ENCODE assay signal across 18 cellular contexts in genomic region chr12:56616244-56616643, GRCh38. TPM values are rescaled to one million over a fixed set of nuclear protein-coding genes. Genes with fewer than 3 reads are reported as not detected.
DNase-seq lines count a peak whose midpoint lies in the region; ATAC-seq, FAIRE-seq and TF ChIP-seq lines count a peak whose summit lies in the region.
"Had no signal": no experiment of that assay in that cellular context is flagged by ENCODE, and none has a peak within 500 bp of the region (broad histone marks: within the 10 kb centered on the region; RNA-seq: fewer than 3 reads in every experiment).

No MANE protein-coding gene starts in this region.

- no peak overlapping the region for H2BK15ac ChIP-seq in H1 (ENCODE audit: low read length)

- H4K5ac ChIP-seq in H1 (ENCODE audit: insufficient read length, low read depth, low read length) = no peak overlapping the region

- no peak overlapping the region for H3K9ac ChIP-seq in HepG2 (ENCODE audit: insufficient read depth, low read depth, low read length)
- no peak overlapping the region for H3K9ac ChIP-seq in H1 (replicated peaks in 1 of 4; ENCODE audit: extremely low read depth in 1 of 4, low read depth in 3 of 4, low read length in 3 of 4)

- intact Hi-C loops in HepG2 (cut with micrococcal nuclease; ENCODE audit: unreplicated experiment) (no loop called here), right lobe of liver (cut with DNase I) (no loop called here), right cardiac atrium (cut with DNase I) (no loop called here)

- no peak overlapping the region for H2AK5ac ChIP-seq in H1 (ENCODE audit: low read depth, low read length)

- POLR2A ChIA-PET in HepG2 (lab: Yijun Ruan, JAX) = no interaction called here
- POLR2A ChIA-PET in H1 (lab: Charles Lee; ENCODE audit: partially characterized antibody) = interaction anchor here (0.9 to 1.6 kb wide), 4 partner anchors 8 to 94 kb away, joined by 3 to 6 read pairs (median 3); partner anchors contain the start of gene ATP5F1B

- 0 out of 2 replicates have a peak overlapping the region, but pooled peaks have one; percentile 38 for H4K8ac ChIP-seq in H1 (ENCODE audit: extremely low read depth, insufficient read depth, low read length)

- H3K14ac ChIP-seq in H1 (ENCODE audit: insufficient read length) = no peak overlapping the region

- no peak for ATAC-seq in HepG2
- ATAC-seq in right lobe of liver = no peak
- peak; percentile 62 to 79 for ATAC-seq in right cardiac atrium
- ATAC-seq: A549 had no signal

- TF ChIP-seq RAD21 in HepG2 (CRISPR knock-in tag; IDR thresholded peaks at IDR 0.05) (no peak), H1 (IDR thresholded peaks at IDR 0.05 in 1 of 2, conservative IDR thresholded peaks at IDR 0.05 in 1 of 2; ENCODE audit: low read depth in 2 of 2, low read length in 2 of 2) (no peak)

- CTCF ChIA-PET in HepG2 (lab: Yijun Ruan, JAX; ENCODE audit: low intra/inter-chr PET ratio, low total read pairs) (no interaction called here), H1 (lab: Charles Lee; ENCODE audit: partially characterized antibody) (interaction anchor here (1.0 to 2.0 kb wide), 4 partner anchors 15 to 99 kb away, joined by 3 to 8 read pairs (median 6); no protein-coding TSS in a partner anchor)

- H3K18ac ChIP-seq in H1 (ENCODE audit: extremely low read depth, low read length) = no peak overlapping the region

- H4K91ac ChIP-seq in H1 (replicated peaks; ENCODE audit: insufficient read length, low read length) = no peak overlapping the region

- H2AFZ ChIP-seq in HepG2 (ENCODE audit: low read length) (no peak overlapping the region), H1 (ENCODE audit: low read length) (no peak overlapping the region)
- H2AFZ ChIP-seq: PC-9 had no signal

- FAIRE-seq in HepG2 (lab: Jason Lieb, UNC) (no peak), H1 (lab: Jason Lieb, UNC) (no peak), D721Med (lab: Jason Lieb, UNC) (no peak)
- FAIRE-seq: A549, H54 had no signal

- H4K20me1 ChIP-seq in HepG2 (ENCODE audit: insufficient read depth, low read length) (peaks cover 9% of the 10 kb centered on the region; the same call in 1 of the 2 replicates), H1 (replicated peaks in 1 of 2; ENCODE audit: control insufficient read depth in 1 of 2, insufficient read depth in 2 of 2, low read length in 2 of 2) (peaks cover 0 to 7% of the 10 kb centered on the region in 2 experiments)

- TF ChIP-seq POLR2A in HepG2 (IDR thresholded peaks at IDR 0.05; ENCODE audit: insufficient read depth in 1 of 2, low read depth in 2 of 2, low read length in 2 of 2) = no peak
- TF ChIP-seq POLR2A in right lobe of liver (IDR thresholded peaks at IDR 0.05) = no peak
- no peak for TF ChIP-seq POLR2A in H1 (IDR thresholded peaks at IDR 0.05; ENCODE audit: control extremely low read depth in 1 of 2, low read depth in 2 of 2, low read length in 2 of 2)

- no peak overlapping the region for H2BK20ac ChIP-seq in H1 (ENCODE audit: low read length)

- H3K27ac ChIP-seq in HepG2 (ENCODE audit: extremely low read length, insufficient read depth, low read length) (no peak overlapping the region), right lobe of liver (no peak overlapping the region), H1 (ENCODE audit: low read depth, low read length) (no peak overlapping the region), right cardiac atrium (ENCODE audit: low read length) (peak overlapping the region; percentile 57)
- H3K27ac ChIP-seq: A549, PC-9 had no signal

- H3K79me1 ChIP-seq in H1 (ENCODE audit: low read depth, low read length) = peaks cover 2% of the 10 kb centered on the region

- no peaks in the 10 kb centered on the region for H3K9me3 ChIP-seq in HepG2 (ENCODE audit: low read length)
- no peaks in the 10 kb centered on the region for H3K9me3 ChIP-seq in right lobe of liver
- H3K9me3 ChIP-seq in H1 (ENCODE audit: insufficient read depth in 2 of 2, low read depth in 1 of 2, low read length in 1 of 2) = no peaks in the 10 kb centered on the region
- H3K9me3 ChIP-seq in right cardiac atrium (ENCODE audit: control insufficient read depth, low read length) = no peaks in the 10 kb centered on the region
- H3K9me3 ChIP-seq: A549 had no signal

- BruUV-seq in HepG2 (replicated peaks; lab: Mats Ljungman, UMichigan) = no TSS peak

- TF ChIP-seq EP300 in HepG2 (IDR thresholded peaks at IDR 0.05; ENCODE audit: low read depth in 2 of 2, low read length in 2 of 2) (no peak), HepG2 (CRISPR knock-in tag; IDR thresholded peaks at IDR 0.05; ENCODE audit: borderline replicate concordance) (no peak), H1 (IDR thresholded peaks at IDR 0.05; ENCODE audit: borderline replicate concordance in 1 of 2, low read depth in 2 of 2, low read length in 2 of 2) (no peak)

- H3K56ac ChIP-seq in H1 (replicated peaks; ENCODE audit: insufficient read length, low read depth, low read length) = no peak overlapping the region

- H3K23me2 ChIP-seq in H1 (ENCODE audit: low read depth, low read length) = no peaks in the 10 kb centered on the region

- no peak overlapping the region for H2BK12ac ChIP-seq in H1 (ENCODE audit: low read depth, low read length)

- no peak overlapping the region for H3K23ac ChIP-seq in H1 (ENCODE audit: insufficient read length)

- in situ Hi-C loops in HepG2 (cut with HindIII; ENCODE audit: extremely low pct_ligation_motif_present, low pct_unique_long_range_greater_than_20kb) = no loop called here

- H3K4me3 ChIP-seq in HepG2 (replicated peaks in 1 of 3; ENCODE audit: insufficient read depth in 1 of 3, low read depth in 2 of 3, low read length in 3 of 3) (no peak overlapping the region), right lobe of liver (no peak overlapping the region), H1 (ENCODE audit: extremely low read depth in 1 of 4, insufficient read depth in 2 of 4, low read depth in 3 of 4, low read length in 4 of 4) (no peak overlapping the region), right cardiac atrium (ENCODE audit: low read length) (no peak overlapping the region)
- H3K4me3 ChIP-seq: A549, PC-9 had no signal

- H3K4me1 ChIP-seq in HepG2 (ENCODE audit: insufficient read depth, low read length) = no peaks in the 10 kb centered on the region
- no peaks in the 10 kb centered on the region for H3K4me1 ChIP-seq in right lobe of liver
- H3K4me1 ChIP-seq in H1 (replicated peaks in 1 of 4; ENCODE audit: control insufficient read depth in 3 of 4, insufficient read depth in 4 of 4, low read length in 3 of 4) = no peaks in the 10 kb centered on the region
- peaks cover 2% of the 10 kb centered on the region for H3K4me1 ChIP-seq in right cardiac atrium (ENCODE audit: control insufficient read depth, insufficient read depth, low read length)
- H3K4me1 ChIP-seq: A549 had no signal

- peaks cover 35% of the 10 kb centered on the region for H3K79me2 ChIP-seq in HepG2 (ENCODE audit: insufficient read depth, low read length)
- peaks cover 4 to 33% of the 10 kb centered on the region in 2 experiments; a peak in 3 of 4 replicates for H3K79me2 ChIP-seq in H1 (ENCODE audit: control insufficient read depth in 1 of 2, insufficient read depth in 2 of 2, low read length in 2 of 2)

- TF ChIP-seq CTCF in HepG2 (CRISPR knock-in tag; IDR thresholded peaks at IDR 0.05) (no peak), right lobe of liver (IDR thresholded peaks at IDR 0.05) (no peak), H1 (IDR thresholded peaks at IDR 0.05; ENCODE audit: control extremely low read depth in 1 of 3, insufficient read depth in 1 of 3, low read depth in 1 of 3, low read length in 3 of 3) (no peak), D721Med (IDR thresholded peaks at IDR 0.05; ENCODE audit: insufficient read depth, missing control alignments) (no peak)

- no peak for DNase-seq in HepG2 (ENCODE audit: low spot score)
- DNase-seq in right lobe of liver = no peak
- no peak for DNase-seq in H1 (ENCODE audit: low read depth in 1 of 2, low spot score in 2 of 2)
- DNase-seq in right cardiac atrium = no peak
- no peak for DNase-seq in NCI-H2196 treated with DMSO at 0.1 percent for 48 hours (lab: John Stamatoyannopoulos, UW; ENCODE audit: unreplicated experiment)
- DNase-seq in D721Med (ENCODE audit: insufficient read length, low spot score) = no peak
- DNase-seq in GDM1 (lab: John Stamatoyannopoulos, UW) = no peak
- DNase-seq: DND-41, GF-D8, Karpas-422, MM.1S, NCI-H1105 treated with DMSO at 0.1 percent for 48 hours, NCI-H187, NCI-H446 treated with DMSO at 0.1 percent for 48 hours, NCI-H748 treated with DMSO at 0.1 percent for 48 hours, PC-9 had no signal

- H2BK5ac ChIP-seq in H1 (ENCODE audit: low read depth, low read length) = no peak overlapping the region

- 96% methylated on average over 3 of the region's 3 CpGs for WGBS in HepG2 (ENCODE audit: low lambda C conversion rate)
- WGBS in right lobe of liver (ENCODE audit: insufficient coverage, low coverage, low lambda C conversion rate, missing lambda C conversion rate) = 100% methylated on average over 2 of the region's 3 CpGs
- 96% methylated on average over 3 of the region's 3 CpGs; no CpG with 5 or more reads in 1 of the 2 experiments for WGBS in H1 (ENCODE audit: extremely low coverage in 1 of 2, insufficient coverage in 1 of 2, insufficient read length in 1 of 2, insufficient replicate concordance in 2 of 2, low coverage in 1 of 2, low lambda C conversion rate in 2 of 2, missing lambda C conversion rate in 1 of 2), 2 experiments
- 82% methylated on average over 3 of the region's 3 CpGs for WGBS in right cardiac atrium

- no peak overlapping the region for H2BK120ac ChIP-seq in H1 (replicated peaks; ENCODE audit: low read depth, low read length)

- H3K4me2 ChIP-seq in HepG2 (ENCODE audit: low read depth, low read length) (no peak overlapping the region), H1 (ENCODE audit: insufficient read depth in 1 of 2, low read depth in 2 of 2, low read length in 2 of 2) (no peak overlapping the region)
- H3K4me2 ChIP-seq: A549, PC-9 had no signal

- no peak overlapping the region for H3K4ac ChIP-seq in H1 (replicated peaks; ENCODE audit: insufficient read length, low read depth, low read length)

- H3K36me3 ChIP-seq in HepG2 (replicated peaks in 1 of 2; ENCODE audit: control insufficient read depth in 1 of 2, insufficient read depth in 2 of 2, low read length in 2 of 2) (peaks cover 29 to 80% of the 10 kb centered on the region in 2 experiments), right lobe of liver (peaks cover 13 to 84% (median 39%) of the 10 kb centered on the region in 4 donors), H1 (ENCODE audit: control insufficient read depth in 2 of 4, insufficient read depth in 4 of 4, low read length in 3 of 4) (peaks cover 30 to 65% (median 49%) of the 10 kb centered on the region in 4 experiments)

- no peaks in the 10 kb centered on the region for H3K27me3 ChIP-seq in HepG2 (ENCODE audit: control insufficient read depth in 1 of 2, insufficient read depth in 2 of 2, low read length in 2 of 2)
- H3K27me3 ChIP-seq in right lobe of liver = no peaks in the 10 kb centered on the region
- H3K27me3 ChIP-seq in H1 (replicated peaks in 1 of 4; ENCODE audit: control insufficient read depth in 3 of 4, extremely low read depth in 1 of 4, insufficient read depth in 3 of 4, low read length in 3 of 4) = no peaks in the 10 kb centered on the region
- no peaks in the 10 kb centered on the region for H3K27me3 ChIP-seq in right cardiac atrium (ENCODE audit: control insufficient read depth, insufficient read depth)

RNA-seq across cellular contexts. Expression of gene BAZ2A, which starts 13.9 kb away (rescaled TPM):
- total RNA-seq in HepG2 (2016; rRNA removed; fragmentation: Illumina TruSeq; extraction: Trizol) (21.8 and 25.5 TPM in 2 replicates), right lobe of liver (10 to 100 TPM; 21.8 to 45.7 (median 33.4) TPM), right cardiac atrium (10 to 100 TPM; 38.4 to 49.2 (median 48.1) TPM)
- 7.5 and 9.3 TPM in 2 replicates for total RNA-seq in HepG2 (2016; cell fraction: cytosol; rRNA removed; fragmentation: Illumina TruSeq; extraction: Trizol; ENCODE audit: low read depth)
- total RNA-seq in HepG2 (2016; cell fraction: insoluble cytoplasmic fraction; rRNA removed; fragmentation: Illumina TruSeq; extraction: Trizol) = 19.6 and 20.3 TPM in 2 replicates
- total RNA-seq in HepG2 (2016; cell fraction: membrane; rRNA removed; fragmentation: Illumina TruSeq; extraction: Trizol) = 10.4 and 11.5 TPM in 2 replicates
- total RNA-seq in HepG2 (2016; cell fraction: nucleus; rRNA removed; fragmentation: Illumina TruSeq; extraction: Trizol) = 26.9 and 27.3 TPM in 2 replicates
- polyA plus RNA-seq in HepG2 (2011; rRNA removed) (63.5 and 73.5 TPM in 2 replicates), H1 (2011; rRNA removed) (52.0 and 70.9 TPM in 2 replicates), right cardiac atrium (30.2 TPM)
- polyA plus RNA-seq in HepG2 (2011; cell fraction: cytosol; rRNA removed) = 26.0 and 27.6 TPM in 2 replicates
- polyA plus RNA-seq in HepG2 (2011; cell fraction: nucleus; rRNA removed) = 119 and 134 TPM in 2 replicates
- 46.0 and 50.1 TPM in 2 replicates for polyA plus RNA-seq in HepG2 (2012)
- 0.96 and 1.7 TPM in 2 replicates for polyA plus RNA-seq in HepG2 (2016; cell fraction: cytosol; fragmentation: Illumina TruSeq; extraction: Trizol; ENCODE audit: low read depth)
- 18.5 and 25.0 TPM in 2 replicates for polyA plus RNA-seq in HepG2 (2016; cell fraction: insoluble cytoplasmic fraction; fragmentation: Illumina TruSeq; extraction: Trizol; ENCODE audit: low read depth)
- polyA plus RNA-seq in HepG2 (2016; cell fraction: membrane; fragmentation: Illumina TruSeq; extraction: Trizol; ENCODE audit: low read depth) = 4.6 and 4.7 TPM in 2 replicates
- 52.0 and 52.8 TPM in 2 replicates for polyA plus RNA-seq in HepG2 (2016; cell fraction: nucleus; fragmentation: Illumina TruSeq; extraction: Trizol; ENCODE audit: insufficient read depth, low read depth)
- polyA minus RNA-seq in HepG2 (2011; rRNA and poly(A)+ RNA removed; ENCODE audit: low replicate concordance) = 99.4 and 117 TPM in 2 replicates
- polyA minus RNA-seq in HepG2 (2011; cell fraction: cytosol; rRNA and poly(A)+ RNA removed) = 47.0 and 52.8 TPM in 2 replicates
- polyA minus RNA-seq in HepG2 (2011; cell fraction: nucleus; rRNA and poly(A)+ RNA removed) = 86.6 and 108 TPM in 2 replicates
- total RNA-seq in H1 (2021; fragmentation: NEBNext Ultra II Directional; extraction: Animal tissue kit (Norgen Biotek cat#: 25700)) = 110 TPM in 2 replicates
- 57.2 TPM for polyA plus RNA-seq in H1 (2011; cell fraction: cytosol; rRNA removed)
- polyA plus RNA-seq in H1 (2011; cell fraction: nucleus; rRNA removed) = 182 TPM
- 47.8 to 66.7 TPM (median 60.2 TPM) in 4 replicates for polyA plus RNA-seq in H1 (2012, experiment 1 of 2)
- polyA plus RNA-seq in H1 (2012, experiment 2 of 2) = 40.7 TPM
- 69.4 TPM for polyA plus RNA-seq in H1 (2013, experiment 1 of 2)
- polyA plus RNA-seq in H1 (2013, experiment 2 of 2) = 63.0 TPM
- 185 and 186 TPM in 2 replicates for polyA minus RNA-seq in H1 (2011; rRNA and poly(A)+ RNA removed)
- 73.3 TPM for polyA minus RNA-seq in H1 (2011; cell fraction: cytosol; rRNA and poly(A)+ RNA removed)
- 119 TPM for polyA minus RNA-seq in H1 (2011; cell fraction: nucleus; rRNA and poly(A)+ RNA removed)

RNA-seq across cellular contexts. Expression of gene ATP5F1B, which starts 29.5 kb away (rescaled TPM):
- 1,051 and 1,399 TPM in 2 replicates for total RNA-seq in HepG2 (2016; rRNA removed; fragmentation: Illumina TruSeq; extraction: Trizol)
- 224 and 228 TPM in 2 replicates for total RNA-seq in HepG2 (2016; cell fraction: cytosol; rRNA removed; fragmentation: Illumina TruSeq; extraction: Trizol; ENCODE audit: low read depth)
- total RNA-seq in HepG2 (2016; cell fraction: insoluble cytoplasmic fraction; rRNA removed; fragmentation: Illumina TruSeq; extraction: Trizol) = 1,021 and 1,411 TPM in 2 replicates
- 344 and 367 TPM in 2 replicates for total RNA-seq in HepG2 (2016; cell fraction: membrane; rRNA removed; fragmentation: Illumina TruSeq; extraction: Trizol)
- 359 and 382 TPM in 2 replicates for total RNA-seq in HepG2 (2016; cell fraction: nucleus; rRNA removed; fragmentation: Illumina TruSeq; extraction: Trizol)
- polyA plus RNA-seq in HepG2 (2011; rRNA removed) = 985 and 1,180 TPM in 2 replicates
- polyA plus RNA-seq in HepG2 (2011; cell fraction: cytosol; rRNA removed) = 961 and 1,057 TPM in 2 replicates
- polyA plus RNA-seq in HepG2 (2011; cell fraction: nucleus; rRNA removed) = 521 and 614 TPM in 2 replicates
- 690 and 871 TPM in 2 replicates for polyA plus RNA-seq in HepG2 (2012)
- 156 and 174 TPM in 2 replicates for polyA plus RNA-seq in HepG2 (2016; cell fraction: cytosol; fragmentation: Illumina TruSeq; extraction: Trizol; ENCODE audit: low read depth)
- polyA plus RNA-seq in HepG2 (2016; cell fraction: insoluble cytoplasmic fraction; fragmentation: Illumina TruSeq; extraction: Trizol; ENCODE audit: low read depth) = 1,081 and 1,136 TPM in 2 replicates
- polyA plus RNA-seq in HepG2 (2016; cell fraction: membrane; fragmentation: Illumina TruSeq; extraction: Trizol; ENCODE audit: low read depth) = 252 and 280 TPM in 2 replicates
- 530 and 544 TPM in 2 replicates for polyA plus RNA-seq in HepG2 (2016; cell fraction: nucleus; fragmentation: Illumina TruSeq; extraction: Trizol; ENCODE audit: insufficient read depth, low read depth)
- polyA minus RNA-seq in HepG2 (2011; rRNA and poly(A)+ RNA removed; ENCODE audit: low replicate concordance) = 2,113 and 3,228 TPM in 2 replicates
- 569 and 591 TPM in 2 replicates for polyA minus RNA-seq in HepG2 (2011; cell fraction: cytosol; rRNA and poly(A)+ RNA removed)
- polyA minus RNA-seq in HepG2 (2011; cell fraction: nucleus; rRNA and poly(A)+ RNA removed) = 160 and 202 TPM in 2 replicates
- total RNA-seq in right lobe of liver = 100 to 1,000 TPM; 346 to 535 (median 362) TPM
- total RNA-seq in H1 (2021; fragmentation: NEBNext Ultra II Directional; extraction: Animal tissue kit (Norgen Biotek cat#: 25700)) = 900 and 930 TPM in 2 replicates
- 1,127 and 1,522 TPM in 2 replicates for polyA plus RNA-seq in H1 (2011; rRNA removed)
- 1,136 TPM for polyA plus RNA-seq in H1 (2011; cell fraction: cytosol; rRNA removed)
- polyA plus RNA-seq in H1 (2011; cell fraction: nucleus; rRNA removed) = 1,291 TPM
- polyA plus RNA-seq in H1 (2012, experiment 1 of 2) = 1,029 to 1,478 TPM (median 1,152 TPM) in 4 replicates
- polyA plus RNA-seq in H1 (2012, experiment 2 of 2) = 1,210 TPM
- 633 TPM for polyA plus RNA-seq in H1 (2013, experiment 1 of 2)
- polyA plus RNA-seq in H1 (2013, experiment 2 of 2) = 646 TPM
- polyA minus RNA-seq in H1 (2011; rRNA and poly(A)+ RNA removed) = 2,044 and 2,615 TPM in 2 replicates
- polyA minus RNA-seq in H1 (2011; cell fraction: cytosol; rRNA and poly(A)+ RNA removed) = 699 TPM
- polyA minus RNA-seq in H1 (2011; cell fraction: nucleus; rRNA and poly(A)+ RNA removed) = 349 TPM
- 1,000 to 10,000 TPM; 1,684 to 2,029 (median 1,762) TPM for total RNA-seq in right cardiac atrium
- 1,409 TPM for polyA plus RNA-seq in right cardiac atrium

Comparison
In these comparisons a context has a peak if more than half of its experiments do, and no peak if none do; other contexts are left out.
1. ATAC-seq: peak in right cardiac atrium (2 of 2); none in HepG2 (single experiment) and right lobe of liver (0 of 4).